Comparison of ENCODE assay signal across 9 cellular contexts in genomic region chr2:44120428-44120827, GRCh38. TPM values are rescaled to one million over a fixed set of nuclear protein-coding genes. Genes with fewer than 3 reads are reported as not detected.
DNase-seq lines count a peak whose midpoint lies in the region; ATAC-seq and TF ChIP-seq lines count a peak whose summit lies in the region.
"Had no signal": no experiment of that assay in that cellular context is flagged by ENCODE, and none has a peak within 500 bp of the region (broad histone marks: within the 10 kb centered on the region; RNA-seq: fewer than 3 reads in every experiment).

No MANE protein-coding gene starts in this region.

- peak; percentile 79 to 94 for ATAC-seq in naive thymus-derived CD8-positive, alpha-beta T cell

- H3K4me1 Mint-ChIP-seq in activated naive CD4-positive, alpha-beta T cell treated with anti-CD3 and anti-CD28 coated beads for 36 hours (ENCODE audit: low read depth): peaks cover 32% of the 10 kb centered on the region
- peaks cover 6 to 16% (median 10%) of the 10 kb centered on the region in 4 donors for H3K4me1 Mint-ChIP-seq in naive thymus-derived CD8-positive, alpha-beta T cell
- H3K4me1 Mint-ChIP-seq in type B pancreatic cell (ENCODE audit: unreplicated experiment): no peaks in the 10 kb centered on the region

- intact Hi-C loops in activated naive CD4-positive, alpha-beta T cell treated with anti-CD3 and anti-CD28 coated beads for 36 hours (cut with micrococcal nuclease): loop anchor here (1.0 to 5.0 kb wide), 7 partner anchors 33 to 694 kb away; partner anchors contain the start of gene PPM1B
- intact Hi-C loops in posterior vena cava (cut with DNase I): no loop called here

- no peaks in the 10 kb centered on the region for H3K27me3 Mint-ChIP-seq in activated naive CD4-positive, alpha-beta T cell treated with anti-CD3 and anti-CD28 coated beads for 36 hours (ENCODE audit: low read depth)
- peaks cover 0 to 2% (median 0%) of the 10 kb centered on the region in 5 donors for H3K27me3 Mint-ChIP-seq in naive thymus-derived CD8-positive, alpha-beta T cell
- no peaks in the 10 kb centered on the region for H3K27me3 Mint-ChIP-seq in type B pancreatic cell

- H3K9me3 Mint-ChIP-seq in activated naive CD4-positive, alpha-beta T cell treated with anti-CD3 and anti-CD28 coated beads for 36 hours: no peaks in the 10 kb centered on the region
- no peaks in the 10 kb centered on the region for H3K9me3 Mint-ChIP-seq in naive thymus-derived CD8-positive, alpha-beta T cell
- no peaks in the 10 kb centered on the region for H3K9me3 Mint-ChIP-seq in type B pancreatic cell

- H3K27ac Mint-ChIP-seq in activated naive CD4-positive, alpha-beta T cell treated with anti-CD3 and anti-CD28 coated beads for 36 hours: peak overlapping the region; percentile 4
- peak overlapping the region in 3 of 10 donors; percentile 42 to 56 (median 50) for H3K27ac Mint-ChIP-seq in naive thymus-derived CD8-positive, alpha-beta T cell
- H3K27ac Mint-ChIP-seq in type B pancreatic cell: no peak overlapping the region

- CTCF ChIA-PET in activated naive CD4-positive, alpha-beta T cell treated with anti-CD3 and anti-CD28 coated beads for 36 hours (lab: Charles Lee): interaction anchor here (0.8 to 1.9 kb wide), 3 partner anchors 12 to 122 kb away, joined by 3 to 8 read pairs (median 4); no protein-coding TSS in a partner anchor

- H3K4me3 Mint-ChIP-seq in activated naive CD4-positive, alpha-beta T cell treated with anti-CD3 and anti-CD28 coated beads for 36 hours: no peak overlapping the region
- peak overlapping the region in 4 of 10 donors; percentile 37 to 67 (median 47) for H3K4me3 Mint-ChIP-seq in naive thymus-derived CD8-positive, alpha-beta T cell
- no peak overlapping the region for H3K4me3 Mint-ChIP-seq in type B pancreatic cell

- TF ChIP-seq CTCF in type B pancreatic cell (conservative IDR thresholded peaks at IDR 0.05): no peak

- H3K36me3 Mint-ChIP-seq in activated naive CD4-positive, alpha-beta T cell treated with anti-CD3 and anti-CD28 coated beads for 36 hours (ENCODE audit: low read depth): no peaks in the 10 kb centered on the region
- H3K36me3 Mint-ChIP-seq in naive thymus-derived CD8-positive, alpha-beta T cell: no peaks in the 10 kb centered on the region
- no peaks in the 10 kb centered on the region for H3K36me3 Mint-ChIP-seq in type B pancreatic cell

- peak; percentile 88 for DNase-seq in EL
- peak; percentile 82 for DNase-seq in NCI-H226
- peak; percentile 62 for DNase-seq in activated naive CD4-positive, alpha-beta T cell treated with anti-CD3 and anti-CD28 coated beads for 36 hours
- DNase-seq in naive thymus-derived CD8-positive, alpha-beta T cell: peak in 5 of 10 donors; percentile 2 to 80 (median 21)
- DNase-seq in type B pancreatic cell (ENCODE audit: extremely low spot score, unreplicated experiment): no peak
- no peak for DNase-seq in NK-92 treated with Interleukin-12 subunit alpha and Interleukin-12 subunit beta, amount 100 ng/mL, for 24 hours (lab: John Stamatoyannopoulos, UW)
- DNase-seq in posterior vena cava (ENCODE audit: low spot score): no peak
- DNase-seq in activated gamma-delta T cell (lab: John Stamatoyannopoulos, UW): no peak
- DNase-seq: activated CD4-positive, CD25-positive, alpha-beta regulatory T cell treated with anti-CD3 and anti-CD28 coated beads, Interleukin-2, amount 50 U/mL, for 72 hours had no signal

- POLR2A ChIA-PET in naive thymus-derived CD8-positive, alpha-beta T cell (lab: Charles Lee): interaction anchor here (0.9 to 1.4 kb wide), 4 partner anchors 26 to 241 kb away, joined by 3 to 8 read pairs (median 3); partner anchors contain the start of genes CAMKMT, PPM1B and PREPL

RNA-seq across cellular contexts. Expression of gene PPM1B, which starts 48.2 kb away (rescaled TPM):
- 10 to 100 TPM; 38.6 to 39.3 TPM for total RNA-seq in activated naive CD4-positive, alpha-beta T cell treated with anti-CD3 and anti-CD28 coated beads for 36 hours
- total RNA-seq in naive thymus-derived CD8-positive, alpha-beta T cell: 10 to 100 TPM; 76.7 to 88.0 TPM
- polyA plus RNA-seq in naive thymus-derived CD8-positive, alpha-beta T cell: 10 to 100 TPM; 43.3 to 54.5 (median 51.2) TPM
- 39.8 and 42.5 TPM in 2 replicates for total RNA-seq in type B pancreatic cell (ENCODE audit: low replicate concordance)
- 10 to 100 TPM; 38.3 to 45.0 TPM for total RNA-seq in posterior vena cava

Comparison
In these comparisons a context has a peak if more than half of its experiments do, and no peak if none do; other contexts are left out.
1. DNase-seq: peak in EL (single experiment), NCI-H226 (single experiment) and activated naive CD4-positive, alpha-beta T cell treated with anti-CD3 and anti-CD28 coated beads for 36 hours (single experiment); none in type B pancreatic cell (single experiment), NK-92 treated with Interleukin-12 subunit alpha and Interleukin-12 subunit beta, amount 100 ng/mL, for 24 hours (single experiment), posterior vena cava (single experiment) and activated gamma-delta T cell (single experiment).